26 cellular contexts compared by ENCODE assay signal in genomic region chr10:108404155-108404554, GRCh38.
"Had no signal": no experiment of that assay in that cellular context is flagged by ENCODE, and none has a peak within 500 bp of the region (broad histone marks: within the 10 kb centered on the region; RNA-seq: fewer than 3 reads in every experiment).

No MANE protein-coding gene starts in this region.

- DNase-seq: Kasumi-1, MM.1S, NCI-H1092, NCI-H1105 treated with DMSO at 0.1 percent for 48 hours, NCI-H1417 treated with DMSO at 0.1 percent for 48 hours, NCI-H146, NCI-H187, NCI-H2029, NCI-H2081 treated with DMSO at 0.1 percent for 48 hours, NCI-H2171, NCI-H226, NCI-H446, NCI-H510A, NCI-H524 treated with DMSO at 0.1 percent for 48 hours, NCI-H69, NCI-H774, PC-3, SIG-M5, T-helper 2 cell had no signal

- H3K27me3 ChIP-seq: SJSA1 had no signal

- H3K4me1 ChIP-seq: SJSA1 had no signal

- FAIRE-seq: HTR-8/SVneo, K562 had no signal

- ATAC-seq: K562, Panc1, PC-3, Right ventricle myocardium inferior had no signal

- H3K27ac ChIP-seq: KMS-11, SJSA1, SK-N-MC had no signal

- H3K4me3 ChIP-seq: K562, SJSA1, SK-N-MC had no signal

- H3K36me3 ChIP-seq: SJSA1 had no signal

- H3K9ac ChIP-seq: KMS-11 had no signal

- H3K4me2 ChIP-seq: KMS-11 had no signal

- H3K9me3 ChIP-seq: SJSA1 had no signal
